In the genomic region with DNA sequence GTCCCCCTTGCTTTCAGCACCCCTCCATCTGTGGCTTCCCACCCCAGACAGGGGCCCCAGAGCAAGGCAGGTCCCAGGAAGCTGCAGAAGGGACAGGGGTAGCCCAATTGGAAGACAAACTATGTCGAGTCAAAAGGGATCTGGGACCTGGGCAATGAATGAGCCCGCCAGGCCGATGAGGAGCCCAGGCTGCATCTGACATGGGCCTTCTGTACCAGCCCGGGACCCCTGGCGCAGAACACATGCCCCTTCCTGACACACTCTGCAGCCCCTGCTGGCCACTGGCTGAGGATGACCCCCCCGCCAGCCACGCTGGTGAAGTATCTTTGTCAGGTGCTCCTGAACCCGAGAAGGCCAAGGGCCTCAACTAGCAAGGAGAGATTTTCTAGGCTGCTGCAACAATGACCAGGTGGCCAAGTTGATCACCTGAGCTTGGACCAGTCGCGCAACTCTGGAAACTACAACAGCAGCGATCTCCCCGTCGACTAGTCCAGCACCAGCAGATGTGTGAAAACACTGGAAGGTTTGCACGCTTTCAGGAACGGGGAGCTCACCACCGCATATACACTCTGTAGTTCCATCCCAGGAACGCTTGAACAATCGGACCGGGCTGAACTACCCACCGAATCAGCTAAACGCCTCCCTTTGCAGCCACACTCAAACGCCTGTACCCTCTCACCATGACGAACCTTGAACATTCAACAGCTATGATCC, we compare ENCODE assay signal across 19 cellular contexts.
A peak's percentile ranks its signal among the peaks of the same experiment; 100 is the strongest.
DNase-seq lines count a peak whose midpoint lies in the region; ATAC-seq, FAIRE-seq and TF ChIP-seq lines count a peak whose summit lies in the region.
"Had no signal": no experiment of that assay in that cellular context is flagged by ENCODE, and none has a peak within 500 bp of the region (broad histone marks: within the 10 kb centered on the region; RNA-seq: fewer than 3 reads in every experiment).

No MANE protein-coding gene starts in this region.

- no peak overlapping the region for H2BK120ac ChIP-seq in IMR-90 (ENCODE audit: low read depth, low read length)
- no peak overlapping the region for H2BK120ac ChIP-seq in mesenchymal stem cell (ENCODE audit: low read depth, low read length)

- ATAC-seq in IMR-90 (ENCODE audit: low read depth) (no peak), GM19452 (IDR thresholded peaks at IDR 0.05; ENCODE audit: unreplicated experiment) (no peak)

- H2BK12ac ChIP-seq in mesenchymal stem cell (ENCODE audit: low read length in 2 of 2): no peak overlapping the region

- H3K27me3 Mint-ChIP-seq in T-helper 1 cell treated with Interleukin-12 subunit alpha and Interleukin-12 subunit beta and Interleukin-4 antibody, amounts not matched to agents 30 μg/mL and 1 μg/mL, for 36 hours (ENCODE audit: low read depth): no peaks in the 10 kb centered on the region
- H3K27me3 Mint-ChIP-seq in T-helper 2 cell treated with Interferon-gamma antibody and Interleukin-4, amounts not matched to agents 5 μg/mL and 100 μg/mL, for 36 hours (ENCODE audit: low read depth): no peaks in the 10 kb centered on the region
- H3K27me3 Mint-ChIP-seq: B cell, IgD-negative memory B cell had no signal

- H3K4me1 ChIP-seq in IMR-90 (ENCODE audit: control insufficient read depth, insufficient read depth, low read length) (peaks cover 16% of the 10 kb centered on the region), mesenchymal stem cell (ENCODE audit: control insufficient read depth, insufficient read depth, low read depth, low read length) (peaks cover 44% of the 10 kb centered on the region), sigmoid colon (peaks cover 0 to 59% (median 46%) of the 10 kb centered on the region in 4 donors)

- no peak for TF ChIP-seq EP300 in sigmoid colon (IDR thresholded peaks at IDR 0.05)

- no peak overlapping the region for H2BK20ac ChIP-seq in IMR-90 (ENCODE audit: low read depth, low read length)

- no peak for FAIRE-seq in GM12892 (lab: Jason Lieb, UNC)

- no peak overlapping the region for H2AFZ ChIP-seq in IMR-90 (replicated peaks; ENCODE audit: low read length, poor library complexity)
- peak overlapping the region; percentile 47 for H2AFZ ChIP-seq in mesenchymal stem cell (ENCODE audit: low read depth, low read length)
- H2AFZ ChIP-seq: PC-9 had no signal

- peaks cover 14% of the 10 kb centered on the region for H3K4me1 Mint-ChIP-seq in T-helper 1 cell treated with Interleukin-12 subunit alpha and Interleukin-12 subunit beta and Interleukin-4 antibody, amounts not matched to agents 30 μg/mL and 1 μg/mL, for 36 hours (ENCODE audit: low read depth)
- peaks cover 11% of the 10 kb centered on the region for H3K4me1 Mint-ChIP-seq in T-helper 2 cell treated with Interferon-gamma antibody and Interleukin-4, amounts not matched to agents 5 μg/mL and 100 μg/mL, for 36 hours (ENCODE audit: low read depth)

- peaks cover 9% of the 10 kb centered on the region for H3K9me1 ChIP-seq in IMR-90 (ENCODE audit: insufficient read depth, low read length)

- in situ Hi-C loops in IMR-90 (cut with MboI; ENCODE audit: low sequenced_read_pairs): no loop called here

- no peaks in the 10 kb centered on the region for H3K9me3 Mint-ChIP-seq in T-helper 1 cell treated with Interleukin-12 subunit alpha and Interleukin-12 subunit beta and Interleukin-4 antibody, amounts not matched to agents 30 μg/mL and 1 μg/mL, for 36 hours
- no peaks in the 10 kb centered on the region for H3K9me3 Mint-ChIP-seq in T-helper 2 cell treated with Interferon-gamma antibody and Interleukin-4, amounts not matched to agents 5 μg/mL and 100 μg/mL, for 36 hours
- H3K9me3 Mint-ChIP-seq: IgD-negative memory B cell had no signal

- no peak for TF ChIP-seq RAD21 in IMR-90 (IDR thresholded peaks at IDR 0.05; ENCODE audit: low read length)

- H3K18ac ChIP-seq in IMR-90 (ENCODE audit: low read depth, low read length): no peak overlapping the region
- H3K18ac ChIP-seq in mesenchymal stem cell (ENCODE audit: low read depth in 1 of 2, low read length in 2 of 2): peak overlapping the region in 1 of 2 experiments; percentile 4

- peak overlapping the region; percentile 8 for H3K27ac Mint-ChIP-seq in T-helper 1 cell treated with Interleukin-12 subunit alpha and Interleukin-12 subunit beta and Interleukin-4 antibody, amounts not matched to agents 30 μg/mL and 1 μg/mL, for 36 hours
- H3K27ac Mint-ChIP-seq in T-helper 2 cell treated with Interferon-gamma antibody and Interleukin-4, amounts not matched to agents 5 μg/mL and 100 μg/mL, for 36 hours: no peak overlapping the region
- H3K27ac Mint-ChIP-seq: B cell had no signal

- dilution Hi-C loops in IMR-90 (cut with HindIII; ENCODE audit: low sequenced_read_pairs, unreplicated experiment): no loop called here

- H4K20me1 ChIP-seq in IMR-90 (ENCODE audit: insufficient read depth, low read length): peaks cover 34% of the 10 kb centered on the region

- H4K5ac ChIP-seq in IMR-90 (ENCODE audit: low read depth, low read length): no peak overlapping the region

- TF ChIP-seq CTCF in IMR-90 (conservative IDR thresholded peaks at IDR 0.05; ENCODE audit: low read depth, low read length) (no peak), sigmoid colon (IDR thresholded peaks at IDR 0.05) (no peak)

- DNase-seq in T-helper 1 cell (no peak), IMR-90 (no peak), mesenchymal stem cell (no peak), sigmoid colon (no peak), GM12892 (ENCODE audit: insufficient read length) (no peak)
- DNase-seq in T-helper 2 cell treated with Interferon-gamma antibody and Interleukin-4, amounts not matched to agents 5 μg/mL and 100 μg/mL, for 36 hours (ENCODE audit: low spot score): no peak
- DNase-seq: H7, Kasumi-1, MM.1S, NCI-H1092 treated with DMSO at 0.1 percent for 48 hours, NCI-H2081 treated with DMSO at 0.1 percent for 48 hours, NCI-H510A treated with DMSO at 0.1 percent for 48 hours, NCI-H82, PC-9 had no signal

- H3K79me1 ChIP-seq in IMR-90 (ENCODE audit: low read depth in 1 of 2, low read length in 2 of 2) (peaks cover 12 to 78% of the 10 kb centered on the region in 2 experiments), mesenchymal stem cell (replicated peaks; ENCODE audit: low read length, poor library complexity, severe bottlenecking) (peaks cover 44% of the 10 kb centered on the region)

- H4K91ac ChIP-seq in IMR-90 (ENCODE audit: insufficient read depth, low read depth, low read length) (no peak overlapping the region), mesenchymal stem cell (ENCODE audit: low read length) (no peak overlapping the region)

- H3K4ac ChIP-seq in IMR-90 (ENCODE audit: low read depth, low read length) (no peak overlapping the region), mesenchymal stem cell (ENCODE audit: low read depth in 1 of 2, low read length in 2 of 2) (no peak overlapping the region)

- TF ChIP-seq POLR2A in IMR-90 (IDR thresholded peaks at IDR 0.05; ENCODE audit: low read depth, low read length): no peak
- no peak for TF ChIP-seq POLR2A in sigmoid colon (IDR thresholded peaks at IDR 0.05)
- TF ChIP-seq POLR2A in GM12892 (IDR thresholded peaks at IDR 0.05; ENCODE audit: low read depth, low read length): no peak

- H3K4me3 ChIP-seq in IMR-90 (ENCODE audit: insufficient read depth, low read depth, low read length) (no peak overlapping the region), mesenchymal stem cell (ENCODE audit: insufficient read depth in 1 of 2, low read depth in 1 of 2, low read length in 2 of 2) (no peak overlapping the region), sigmoid colon (no peak overlapping the region)
- H3K4me3 ChIP-seq: PC-9 had no signal

- H3K9me3 ChIP-seq in IMR-90 (ENCODE audit: control insufficient read depth, insufficient read depth, low read length): no peaks in the 10 kb centered on the region
- no peaks in the 10 kb centered on the region for H3K9me3 ChIP-seq in mesenchymal stem cell (ENCODE audit: control insufficient read depth, low read length)
- no peaks in the 10 kb centered on the region for H3K9me3 ChIP-seq in sigmoid colon

- intact Hi-C loops in IMR-90 (cut with micrococcal nuclease): no loop called here
- intact Hi-C loops in sigmoid colon (cut with DNase I): no loop called here

- 92% methylated on average over 10 of the region's 23 CpGs; no CpG with 5 or more reads in 1 of the 2 experiments for WGBS in IMR-90 (ENCODE audit: extremely low coverage in 2 of 2, insufficient read length in 1 of 2), 2 experiments
- WGBS in mesenchymal stem cell: 97% methylated on average over 23 of the region's 23 CpGs
- 94 to 95% methylated on average over 23 of the region's 23 CpGs for WGBS in sigmoid colon, 2 donors

- no peak overlapping the region for H3K56ac ChIP-seq in IMR-90 (ENCODE audit: extremely low read depth, insufficient read depth, low read length)

- no TSS peak for BruUV-seq in IMR-90 (replicated peaks; lab: Mats Ljungman, UMichigan)

- no peak overlapping the region for H3K4me3 Mint-ChIP-seq in T-helper 1 cell treated with Interleukin-12 subunit alpha and Interleukin-12 subunit beta and Interleukin-4 antibody, amounts not matched to agents 30 μg/mL and 1 μg/mL, for 36 hours
- no peak overlapping the region for H3K4me3 Mint-ChIP-seq in T-helper 2 cell treated with Interferon-gamma antibody and Interleukin-4, amounts not matched to agents 5 μg/mL and 100 μg/mL, for 36 hours
- H3K4me3 Mint-ChIP-seq: B cell, IgD-negative memory B cell had no signal

- H2AK5ac ChIP-seq in IMR-90 (ENCODE audit: low read depth, low read length): 0 out of 2 replicates have a peak overlapping the region, but pooled peaks have one; percentile 35
- H2AK5ac ChIP-seq in mesenchymal stem cell (ENCODE audit: low read length, severe bottlenecking): no peak overlapping the region

- H3K14ac ChIP-seq in IMR-90 (replicated peaks; ENCODE audit: low read depth, low read length) (no peak overlapping the region), mesenchymal stem cell (ENCODE audit: low read length in 2 of 2) (no peak overlapping the region)

- H2BK5ac ChIP-seq in IMR-90 (ENCODE audit: low read depth, low read length, poor library complexity, severe bottlenecking) (no peak overlapping the region), mesenchymal stem cell (ENCODE audit: low read depth, low read length, poor library complexity, severe bottlenecking) (no peak overlapping the region)

- peak overlapping the region; percentile 39; the same call in 1 of the 2 replicates for H3K23ac ChIP-seq in IMR-90 (ENCODE audit: low read depth, low read length)
- peak overlapping the region in 1 of 2 experiments; percentile 63 for H3K23ac ChIP-seq in mesenchymal stem cell (ENCODE audit: low read length in 2 of 2)

- H3K27ac ChIP-seq in IMR-90 (ENCODE audit: insufficient read depth, low read length) (no peak overlapping the region), mesenchymal stem cell (ENCODE audit: low read length, poor library complexity, severe bottlenecking) (no peak overlapping the region), sigmoid colon (peak overlapping the region in 3 of 4 donors; percentile 42 to 96 (median 46))
- H3K27ac ChIP-seq: 22Rv1, PC-9 had no signal

- H4K8ac ChIP-seq in IMR-90 (ENCODE audit: low read depth in 2 of 2, low read length in 2 of 2) (no peak overlapping the region), mesenchymal stem cell (ENCODE audit: low read length) (no peak overlapping the region)

- H3K36me3 Mint-ChIP-seq in T-helper 1 cell treated with Interleukin-12 subunit alpha and Interleukin-12 subunit beta and Interleukin-4 antibody, amounts not matched to agents 30 μg/mL and 1 μg/mL, for 36 hours (ENCODE audit: low read depth): peaks cover 10% of the 10 kb centered on the region
- peaks cover 16% of the 10 kb centered on the region for H3K36me3 Mint-ChIP-seq in T-helper 2 cell treated with Interferon-gamma antibody and Interleukin-4, amounts not matched to agents 5 μg/mL and 100 μg/mL, for 36 hours (ENCODE audit: low read depth)
- H3K36me3 Mint-ChIP-seq: IgD-negative memory B cell had no signal

- no peak overlapping the region for H2BK15ac ChIP-seq in IMR-90 (ENCODE audit: low read depth, low read length)
- no peak overlapping the region for H2BK15ac ChIP-seq in mesenchymal stem cell (ENCODE audit: low read depth, poor library complexity, severe bottlenecking)

- H3K9ac ChIP-seq in IMR-90 (ENCODE audit: low read depth, low read length) (no peak overlapping the region), mesenchymal stem cell (ENCODE audit: low read length) (no peak overlapping the region)

- H3K36me3 ChIP-seq in IMR-90 (ENCODE audit: control insufficient read depth, insufficient read depth, low read length) (peaks cover 23% of the 10 kb centered on the region; the same call in 1 of the 2 replicates), mesenchymal stem cell (ENCODE audit: control insufficient read depth in 1 of 2, insufficient read depth in 2 of 2, low read depth in 1 of 2, low read length in 2 of 2) (peaks cover 61 to 89% of the 10 kb centered on the region in 2 experiments), sigmoid colon (peaks cover 0 to 25% (median 9%) of the 10 kb centered on the region in 4 donors)

- H2AK9ac ChIP-seq in IMR-90 (replicated peaks; ENCODE audit: low read depth, low read length, poor library complexity): peak overlapping the region; percentile 25

- H3K27me3 ChIP-seq in IMR-90 (ENCODE audit: control insufficient read depth, insufficient read depth, low read length) (no peaks in the 10 kb centered on the region), mesenchymal stem cell (ENCODE audit: control insufficient read depth in 1 of 2, insufficient read depth in 1 of 2, low read length in 2 of 2) (no peaks in the 10 kb centered on the region), sigmoid colon (no peaks in the 10 kb centered on the region)

- H3K4me2 ChIP-seq in IMR-90 (ENCODE audit: low read depth, low read length) (no peak overlapping the region), mesenchymal stem cell (ENCODE audit: low read length, poor library complexity, severe bottlenecking) (no peak overlapping the region)
- H3K4me2 ChIP-seq: PC-9 had no signal

- CTCF ChIA-PET in IMR-90 (lab: Yijun Ruan, JAX): no interaction called here

- POLR2A ChIA-PET in IMR-90 (lab: Charles Lee; ENCODE audit: unreplicated experiment): no interaction called here

Comparison
In these comparisons a context has a peak if more than half of its experiments do, and no peak if none do; other contexts are left out.
1. H3K27ac ChIP-seq: peak in sigmoid colon (3 of 4); none in IMR-90 (single experiment) and mesenchymal stem cell (single experiment).